1 cellular context compared by ENCODE assay signal in genomic region chr2:137939026-137939425, GRCh38.
TF ChIP-seq lines count a peak whose summit lies in the region.

No MANE protein-coding gene starts in this region.

TF ChIP-seq in IMR-90, 13 proteins besides CTCF, POLR2A, EP300 and RAD21 (continued from another document):
- no peak for TF ChIP-seq FOS (IDR thresholded peaks at IDR 0.05; ENCODE audit: low read depth, low read length)
- no peak for TF ChIP-seq MAZ (IDR thresholded peaks at IDR 0.05; ENCODE audit: borderline replicate concordance, low read depth, low read length)
